ENCODE assay signal across 20 cellular contexts in the genomic region with DNA sequence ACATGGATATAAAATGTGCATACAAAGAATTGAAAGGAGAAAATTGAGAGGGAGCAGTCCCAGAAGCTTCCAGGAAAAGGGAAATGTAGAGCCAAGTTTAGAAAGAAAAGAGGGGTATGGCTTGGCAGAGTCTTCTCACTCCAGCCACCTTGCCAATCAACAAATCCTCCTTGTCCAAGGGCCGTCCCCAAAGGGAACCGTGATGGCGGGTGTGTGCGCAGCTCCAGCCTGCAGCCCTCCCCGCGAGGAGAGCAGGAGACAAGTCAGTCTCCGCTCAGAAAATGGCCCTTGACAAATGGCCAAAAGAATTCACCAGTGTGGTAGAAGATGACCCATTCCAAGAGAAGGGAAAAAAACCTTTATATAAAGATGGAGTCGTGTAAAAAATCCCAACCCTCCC.
"Had no signal": no experiment of that assay in that cellular context is flagged by ENCODE, and none has a peak within 500 bp of the region (broad histone marks: within the 10 kb centered on the region; RNA-seq: fewer than 3 reads in every experiment).

No MANE protein-coding gene starts in this region.

- H3K36me3 ChIP-seq: esophagus muscularis mucosa, gastrocnemius medialis, left lung, lower lobe of right lung, pancreas, suprapubic skin, thyroid gland, upper lobe of left lung, uterus had no signal

- H3K9me3 ChIP-seq: esophagus muscularis mucosa, gastrocnemius medialis, left lung, lower lobe of right lung, pancreas, suprapubic skin, thyroid gland, upper lobe of left lung, uterus had no signal

- FAIRE-seq: pancreas, small intestine had no signal

- H3K27me3 ChIP-seq: gastrocnemius medialis, left lung, pancreas, suprapubic skin, thyroid gland, upper lobe of left lung, uterus had no signal

- H3K27ac ChIP-seq: epithelial cell of prostate, esophagus muscularis mucosa, gastrocnemius medialis, left lung, lower lobe of right lung, pancreas, suprapubic skin, thyroid gland, upper lobe of left lung, uterus had no signal

- DNase-seq: effector memory CD8-positive, alpha-beta T cell; gastrocnemius medialis; glutamatergic neuron; islet precursor cell; left lung; lower lobe of right lung; natural killer cell; right cardiac atrium; stimulated activated CD4-positive, alpha-beta T cell treated with anti-CD3 and anti-CD28 coated beads, Interleukin-12 subunit alpha, Interleukin-12 subunit beta, amount 100 ng/mL, for 4 hours; stimulated activated CD4-positive, alpha-beta T cell treated with anti-CD3 and anti-CD28 coated beads, Interleukin-2, amount 100 ng/mL, for 48 hours; stimulated activated CD8-positive, alpha-beta memory T cell treated with anti-CD3 and anti-CD28 coated beads, Interleukin-4, amount 100 ng/mL, for 48 hours; stimulated activated naive CD8-positive, alpha-beta T cell treated with anti-CD3 and anti-CD28 coated beads, Interleukin-15, Interleukin-2, amounts not matched to agents 100 U/mL and 50 U/mL, for 24 hours; upper lobe of left lung; uterus had no signal

- H3K4me3 ChIP-seq: esophagus muscularis mucosa, gastrocnemius medialis, left lung, lower lobe of right lung, pancreas, suprapubic skin, thyroid gland, upper lobe of left lung, uterus had no signal

- H3K4me1 ChIP-seq: gastrocnemius medialis, left lung, lower lobe of right lung, pancreas, suprapubic skin, thyroid gland, upper lobe of left lung, uterus had no signal
